Comparison of ENCODE assay signal across 23 cellular contexts in genomic region chr9:136303066-136303824, GRCh38. TPM values are rescaled to one million over a fixed set of nuclear protein-coding genes. Genes with fewer than 3 reads are reported as not detected.
DNase-seq lines count a peak whose midpoint lies in the region; ATAC-seq, FAIRE-seq and TF ChIP-seq lines count a peak whose summit lies in the region.
"Had no signal": no experiment of that assay in that cellular context is flagged by ENCODE, and none has a peak within 500 bp of the region (broad histone marks: within the 10 kb centered on the region; RNA-seq: fewer than 3 reads in every experiment).

No MANE protein-coding gene starts in this region.

- no peak overlapping the region for H4K91ac ChIP-seq in H1 (replicated peaks; ENCODE audit: insufficient read length, low read length)
- no peak overlapping the region for H4K91ac ChIP-seq in trophoblast cell (ENCODE audit: low read depth, low read length)

- no peak for ATAC-seq in left ventricle myocardium superior
- ATAC-seq in left cardiac atrium = no peak
- no peak for ATAC-seq in CD8-positive, alpha-beta T cell

- H4K8ac ChIP-seq in H1 (ENCODE audit: extremely low read depth, insufficient read depth, low read length) (peak overlapping the region; percentile 51; the same call in 1 of the 2 replicates), trophoblast cell (ENCODE audit: low read depth, low read length) (no peak overlapping the region)

- H3K23ac ChIP-seq in H1 (ENCODE audit: insufficient read length) = no peak overlapping the region
- H3K23ac ChIP-seq in trophoblast cell (ENCODE audit: low read length) = no peak overlapping the region

- TF ChIP-seq RAD21 in H1 (IDR thresholded peaks at IDR 0.05 in 1 of 2, conservative IDR thresholded peaks at IDR 0.05 in 1 of 2; ENCODE audit: low read depth in 2 of 2, low read length in 2 of 2) = no peak

- H3K36me3 Mint-ChIP-seq in CD8-positive, alpha-beta T cell = no peaks in the 10 kb centered on the region
- H3K36me3 Mint-ChIP-seq: IgD-negative memory B cell had no signal

- H3K9ac ChIP-seq in KMS-11 (no peak overlapping the region), H1 (replicated peaks in 1 of 4; ENCODE audit: extremely low read depth in 1 of 4, low read depth in 3 of 4, low read length in 3 of 4) (no peak overlapping the region), trophoblast cell (ENCODE audit: low read length) (no peak overlapping the region)

- H2BK5ac ChIP-seq in H1 (ENCODE audit: low read depth, low read length) (no peak overlapping the region), trophoblast cell (ENCODE audit: low read depth, low read length, poor library complexity) (no peak overlapping the region)

- H3K9me3 ChIP-seq in H1 (ENCODE audit: insufficient read depth in 2 of 2, low read depth in 1 of 2, low read length in 1 of 2) (no peaks in the 10 kb centered on the region), trophoblast cell (ENCODE audit: insufficient read depth, low read depth, low read length) (peaks cover 6% of the 10 kb centered on the region)
- no peaks in the 10 kb centered on the region for H3K9me3 ChIP-seq in CD8-positive, alpha-beta T cell (ENCODE audit: low read length)
- H3K9me3 ChIP-seq: Peyer's patch had no signal

- H3K36me3 ChIP-seq in KMS-11 (ENCODE audit: insufficient read depth) (no peaks in the 10 kb centered on the region), H1 (ENCODE audit: control insufficient read depth in 2 of 4, insufficient read depth in 4 of 4, low read length in 3 of 4) (no peaks in the 10 kb centered on the region), trophoblast cell (ENCODE audit: control insufficient read depth in 1 of 2, insufficient read depth in 2 of 2, low read length in 2 of 2) (no peaks in the 10 kb centered on the region)
- H3K36me3 ChIP-seq in CD8-positive, alpha-beta T cell (ENCODE audit: insufficient read depth, low read length) = no peaks in the 10 kb centered on the region
- H3K36me3 ChIP-seq: Peyer's patch had no signal

- no peak overlapping the region for H2BK20ac ChIP-seq in H1 (ENCODE audit: low read length)

- peaks cover 2% of the 10 kb centered on the region for H3K27me3 Mint-ChIP-seq in CD8-positive, alpha-beta T cell (ENCODE audit: low read depth)
- H3K27me3 Mint-ChIP-seq: B cell; CD4-positive, alpha-beta T cell had no signal

- no peaks in the 10 kb centered on the region for H3K9me3 Mint-ChIP-seq in CD8-positive, alpha-beta T cell
- H3K9me3 Mint-ChIP-seq: CD4-positive, alpha-beta T cell; IgD-negative memory B cell had no signal

- H4K20me1 ChIP-seq in KMS-11 (ENCODE audit: insufficient read depth) (no peaks in the 10 kb centered on the region), H1 (replicated peaks in 1 of 2; ENCODE audit: control insufficient read depth in 1 of 2, insufficient read depth in 2 of 2, low read length in 2 of 2) (peaks cover 0 to 9% of the 10 kb centered on the region in 2 experiments)

- H3K79me1 ChIP-seq in H1 (ENCODE audit: low read depth, low read length) (no peaks in the 10 kb centered on the region; the same call in 1 of the 2 replicates), trophoblast cell (ENCODE audit: low read length) (no peaks in the 10 kb centered on the region)

- peaks cover 12% of the 10 kb centered on the region for H3K23me2 ChIP-seq in H1 (ENCODE audit: low read depth, low read length)

- H4K5ac ChIP-seq in H1 (ENCODE audit: insufficient read length, low read depth, low read length) = no peak overlapping the region

- TF ChIP-seq CTCF in KMS-11 (conservative IDR thresholded peaks at IDR 0.05; ENCODE audit: low read depth, low read length) (no peak), H1 (IDR thresholded peaks at IDR 0.05; ENCODE audit: control extremely low read depth in 1 of 3, insufficient read depth in 1 of 3, low read depth in 1 of 3, low read length in 3 of 3) (no peak)
- no peak for TF ChIP-seq CTCF in CD8-positive, alpha-beta T cell (IDR thresholded peaks at IDR 0.05)

- POLR2A ChIA-PET in H1 (lab: Charles Lee; ENCODE audit: partially characterized antibody) = no interaction called here
- POLR2A ChIA-PET in CD8-positive, alpha-beta T cell (lab: Charles Lee) = no interaction called here

- no peak overlapping the region for H2AK5ac ChIP-seq in H1 (ENCODE audit: low read depth, low read length)
- H2AK5ac ChIP-seq in trophoblast cell (ENCODE audit: low read length) = no peak overlapping the region

- H3K4me3 ChIP-seq in KMS-11 (IDR thresholded peaks at IDR 0.05; ENCODE audit: insufficient read depth, low read depth, low read length) (no peak overlapping the region), H1 (ENCODE audit: extremely low read depth in 1 of 4, insufficient read depth in 2 of 4, low read depth in 3 of 4, low read length in 4 of 4) (no peak overlapping the region), trophoblast cell (ENCODE audit: low read depth, low read length) (no peak overlapping the region)
- H3K4me3 ChIP-seq in CD8-positive, alpha-beta T cell (ENCODE audit: low read depth, low read length) = no peak overlapping the region
- H3K4me3 ChIP-seq: Peyer's patch, SK-N-MC had no signal

- H3K4me2 ChIP-seq in KMS-11 (no peak overlapping the region), H1 (ENCODE audit: insufficient read depth in 1 of 2, low read depth in 2 of 2, low read length in 2 of 2) (no peak overlapping the region), trophoblast cell (ENCODE audit: low read length) (no peak overlapping the region)

- no peak overlapping the region for H3K27ac Mint-ChIP-seq in CD8-positive, alpha-beta T cell
- H3K27ac Mint-ChIP-seq: B cell; CD4-positive, alpha-beta T cell; IgD-negative memory B cell had no signal

- intact Hi-C loops in left ventricle myocardium superior (cut with micrococcal nuclease) (no loop called here), left cardiac atrium (cut with DNase I) (no loop called here)
- intact Hi-C loops in CD8-positive, alpha-beta T cell (cut with DNase I, micrococcal nuclease) = no loop called here

- H2BK15ac ChIP-seq in H1 (ENCODE audit: low read length) = no peak overlapping the region

- H3K4me1 Mint-ChIP-seq in CD8-positive, alpha-beta T cell (ENCODE audit: low read depth) = peaks cover 5% of the 10 kb centered on the region

- no peak overlapping the region for H3K4ac ChIP-seq in H1 (replicated peaks; ENCODE audit: insufficient read length, low read depth, low read length)
- no peak overlapping the region for H3K4ac ChIP-seq in trophoblast cell (ENCODE audit: low read depth, low read length)

- no peak for FAIRE-seq in H1 (lab: Jason Lieb, UNC)
- FAIRE-seq: GM12892, GM18507 had no signal

- H3K4me1 ChIP-seq in KMS-11 (ENCODE audit: low read depth, poor library complexity, severe bottlenecking) (no peaks in the 10 kb centered on the region), H1 (replicated peaks in 1 of 4; ENCODE audit: control insufficient read depth in 3 of 4, insufficient read depth in 4 of 4, low read length in 3 of 4) (no peaks in the 10 kb centered on the region; a peak in 1 of 7 replicates), trophoblast cell (ENCODE audit: control insufficient read depth in 1 of 2, insufficient read depth in 2 of 2, low read length in 2 of 2) (no peaks in the 10 kb centered on the region)
- H3K4me1 ChIP-seq in CD8-positive, alpha-beta T cell (ENCODE audit: insufficient read depth, low read length) = no peaks in the 10 kb centered on the region

- peak overlapping the region; percentile 14; the same call in 1 of the 2 replicates for H2AFZ ChIP-seq in KMS-11 (ENCODE audit: low read depth)
- no peak overlapping the region for H2AFZ ChIP-seq in H1 (ENCODE audit: low read length)
- H2AFZ ChIP-seq in trophoblast cell (ENCODE audit: insufficient read depth, low read length, poor library complexity) = no peak overlapping the region

- H3K56ac ChIP-seq in H1 (replicated peaks; ENCODE audit: insufficient read length, low read depth, low read length) = no peak overlapping the region

- H3K18ac ChIP-seq in H1 (ENCODE audit: extremely low read depth, low read length) (no peak overlapping the region), trophoblast cell (ENCODE audit: low read length) (no peak overlapping the region)

- no peak overlapping the region for H4K12ac ChIP-seq in trophoblast cell (ENCODE audit: low read depth, low read length)

- DNase-seq in left ventricle myocardium superior (peak; percentile 27), left cardiac atrium (no peak), H1 (ENCODE audit: low read depth in 1 of 2, low spot score in 2 of 2) (no peak), trophoblast cell (peak; percentile 39 to 53), NCI-H524 treated with DMSO at 0.1 percent for 48 hours (lab: John Stamatoyannopoulos, UW) (no peak), retina (no peak)
- DNase-seq in CD8-positive, alpha-beta T cell = no peak
- DNase-seq: CD4-positive, alpha-beta T cell; MM.1S; NCI-H1092; NCI-H146; NCI-H2081; NCI-H510A treated with DMSO at 0.1 percent for 48 hours; Peyer's patch; SHP77 had no signal

- H3K27me3 ChIP-seq in KMS-11 (ENCODE audit: insufficient read depth, low read depth) (peaks cover 86% of the 10 kb centered on the region), H1 (replicated peaks in 1 of 4; ENCODE audit: control insufficient read depth in 3 of 4, extremely low read depth in 1 of 4, insufficient read depth in 3 of 4, low read length in 3 of 4) (no peaks in the 10 kb centered on the region; a peak in 1 of 7 replicates), trophoblast cell (ENCODE audit: insufficient read depth, low read length) (no peaks in the 10 kb centered on the region)
- H3K27me3 ChIP-seq in CD8-positive, alpha-beta T cell (ENCODE audit: insufficient read depth, low read length) = no peaks in the 10 kb centered on the region
- H3K27me3 ChIP-seq: Peyer's patch had no signal

- H3K14ac ChIP-seq in H1 (ENCODE audit: insufficient read length) (no peak overlapping the region), trophoblast cell (ENCODE audit: low read length) (no peak overlapping the region)

- H3K79me2 ChIP-seq in KMS-11 (ENCODE audit: insufficient read depth, low read depth) (no peaks in the 10 kb centered on the region), H1 (ENCODE audit: control insufficient read depth in 1 of 2, insufficient read depth in 2 of 2, low read length in 2 of 2) (no peaks in the 10 kb centered on the region), trophoblast cell (ENCODE audit: control insufficient read depth, insufficient read depth, low read length, poor library complexity) (no peaks in the 10 kb centered on the region)

- H2BK120ac ChIP-seq in H1 (replicated peaks; ENCODE audit: low read depth, low read length) = no peak overlapping the region
- H2BK120ac ChIP-seq in trophoblast cell (ENCODE audit: insufficient read depth, low read length, poor library complexity) = no peak overlapping the region

- no peak overlapping the region for H2BK12ac ChIP-seq in H1 (ENCODE audit: low read depth, low read length)
- no peak overlapping the region for H2BK12ac ChIP-seq in trophoblast cell (ENCODE audit: low read length)

- TF ChIP-seq POLR2A in H1 (IDR thresholded peaks at IDR 0.05; ENCODE audit: control extremely low read depth in 1 of 2, low read depth in 2 of 2, low read length in 2 of 2) = no peak

- CTCF ChIA-PET in H1 (lab: Charles Lee; ENCODE audit: partially characterized antibody) = interaction anchor here (1.0 to 2.1 kb wide), 2 partner anchors 10 to 25 kb away, joined by 3 to 6 read pairs; no protein-coding TSS in a partner anchor
- CTCF ChIA-PET in CD8-positive, alpha-beta T cell (lab: Charles Lee) = interaction anchor here (1.0 kb wide), 1 partner anchor 10 kb away, joined by 5 read pairs; no protein-coding TSS in a partner anchor

- H3K27ac ChIP-seq in KMS-11 (no peak overlapping the region), H1 (ENCODE audit: low read depth, low read length) (no peak overlapping the region), trophoblast cell (ENCODE audit: low read depth, low read length) (no peak overlapping the region)
- no peak overlapping the region for H3K27ac ChIP-seq in CD8-positive, alpha-beta T cell (ENCODE audit: low read depth, low read length)
- H3K27ac ChIP-seq: Peyer's patch, SK-N-MC had no signal

- H3K4me3 Mint-ChIP-seq in CD8-positive, alpha-beta T cell = no peak overlapping the region
- H3K4me3 Mint-ChIP-seq: B cell; CD4-positive, alpha-beta T cell; IgD-negative memory B cell had no signal

- TF ChIP-seq EP300 in H1 (IDR thresholded peaks at IDR 0.05; ENCODE audit: borderline replicate concordance in 1 of 2, low read depth in 2 of 2, low read length in 2 of 2) = no peak

- WGBS in H1 (ENCODE audit: extremely low coverage in 1 of 2, insufficient coverage in 1 of 2, insufficient read length in 1 of 2, insufficient replicate concordance in 2 of 2, low coverage in 1 of 2, low lambda C conversion rate in 2 of 2, missing lambda C conversion rate in 1 of 2), 2 experiments = 92% methylated on average over 33 of the region's 34 CpGs; no CpG with 5 or more reads in 1 of the 2 experiments
- no CpG with 5 or more reads among the region's 34 CpGs for WGBS in trophoblast cell (ENCODE audit: extremely low coverage, insufficient coverage, insufficient read length)

RNA-seq across cellular contexts. Expression of gene CCDC187, which starts 0.6 kb away (rescaled TPM):
- total RNA-seq in left ventricle myocardium superior (not detected), left cardiac atrium (not detected)
- not detected in 2 replicates for total RNA-seq in H1 (2021; fragmentation: NEBNext Ultra II Directional; extraction: Animal tissue kit (Norgen Biotek cat#: 25700))
- 0.02 TPM in 2 replicates for polyA plus RNA-seq in H1 (2011; rRNA removed)
- polyA plus RNA-seq in H1 (2011; cell fraction: cytosol; rRNA removed) = 0.01 TPM
- 0.07 TPM for polyA plus RNA-seq in H1 (2011; cell fraction: nucleus; rRNA removed)
- polyA plus RNA-seq in H1 (2012, experiment 1 of 2) = 0.03 TPM in 2 of 4 replicates, not detected in the others
- polyA plus RNA-seq in H1 (2012, experiment 2 of 2) = 0.03 TPM
- 0.02 TPM for polyA plus RNA-seq in H1 (2013, experiment 1 of 2)
- under 0.01 TPM for polyA plus RNA-seq in H1 (2013, experiment 2 of 2)
- 0.06 TPM in 1 of 2 replicates, not detected in the other for polyA minus RNA-seq in H1 (2011; rRNA and poly(A)+ RNA removed)
- polyA minus RNA-seq in H1 (2011; cell fraction: cytosol; rRNA and poly(A)+ RNA removed) = not detected
- polyA minus RNA-seq in H1 (2011; cell fraction: nucleus; rRNA and poly(A)+ RNA removed) = not detected
- 0.04 TPM in 2 replicates for polyA plus RNA-seq in trophoblast cell (2013)
- total RNA-seq in CD8-positive, alpha-beta T cell = under 1 TPM; 0.03 to 0.11 TPM
- total RNA-seq: CD4-positive, alpha-beta T cell; H4; LHCN-M2 had no signal

RNA-seq across cellular contexts. Expression of gene GPSM1, which starts 24.1 kb away (rescaled TPM):
- 61.7 TPM for total RNA-seq in left ventricle myocardium superior
- total RNA-seq in left cardiac atrium = 10 to 100 TPM; 55.6 to 58.6 TPM
- total RNA-seq in H1 (2021; fragmentation: NEBNext Ultra II Directional; extraction: Animal tissue kit (Norgen Biotek cat#: 25700)) = 15.7 and 18.0 TPM in 2 replicates
- polyA plus RNA-seq in H1 (2011; rRNA removed) = 12.8 and 19.8 TPM in 2 replicates
- 13.8 TPM for polyA plus RNA-seq in H1 (2011; cell fraction: cytosol; rRNA removed)
- 39.2 TPM for polyA plus RNA-seq in H1 (2011; cell fraction: nucleus; rRNA removed)
- 9.3 to 15.2 TPM (median 14.5 TPM) in 4 replicates for polyA plus RNA-seq in H1 (2012, experiment 1 of 2)
- polyA plus RNA-seq in H1 (2012, experiment 2 of 2) = 12.0 TPM
- polyA plus RNA-seq in H1 (2013, experiment 1 of 2) = 14.4 TPM
- polyA plus RNA-seq in H1 (2013, experiment 2 of 2) = 13.9 TPM
- 3.5 and 4.2 TPM in 2 replicates for polyA minus RNA-seq in H1 (2011; rRNA and poly(A)+ RNA removed)
- 12.7 TPM for polyA minus RNA-seq in H1 (2011; cell fraction: cytosol; rRNA and poly(A)+ RNA removed)
- 11.2 TPM for polyA minus RNA-seq in H1 (2011; cell fraction: nucleus; rRNA and poly(A)+ RNA removed)
- 17.8 and 18.5 TPM in 2 replicates for polyA plus RNA-seq in trophoblast cell (2013)
- 1 to 10 TPM; 5.4 to 6.6 TPM for total RNA-seq in CD8-positive, alpha-beta T cell
- polyA plus RNA-seq: IgD-negative memory B cell had no signal

RNA-seq across cellular contexts. Expression of gene QSOX2, which starts 57.6 kb away (rescaled TPM):
- total RNA-seq in left ventricle myocardium superior (8.7 TPM), left cardiac atrium (1 to 10 TPM; 6.5 to 6.6 TPM)
- 27.5 and 28.6 TPM in 2 replicates for total RNA-seq in H1 (2021; fragmentation: NEBNext Ultra II Directional; extraction: Animal tissue kit (Norgen Biotek cat#: 25700))
- 18.0 and 21.8 TPM in 2 replicates for polyA plus RNA-seq in H1 (2011; rRNA removed)
- polyA plus RNA-seq in H1 (2011; cell fraction: cytosol; rRNA removed) = 20.4 TPM
- 52.2 TPM for polyA plus RNA-seq in H1 (2011; cell fraction: nucleus; rRNA removed)
- polyA plus RNA-seq in H1 (2012, experiment 1 of 2) = 18.2 to 24.6 TPM (median 21.8 TPM) in 4 replicates
- polyA plus RNA-seq in H1 (2012, experiment 2 of 2) = 13.5 TPM
- 27.3 TPM for polyA plus RNA-seq in H1 (2013, experiment 1 of 2)
- 25.5 TPM for polyA plus RNA-seq in H1 (2013, experiment 2 of 2)
- polyA minus RNA-seq in H1 (2011; rRNA and poly(A)+ RNA removed) = 17.0 and 19.8 TPM in 2 replicates
- 10.7 TPM for polyA minus RNA-seq in H1 (2011; cell fraction: cytosol; rRNA and poly(A)+ RNA removed)
- 13.1 TPM for polyA minus RNA-seq in H1 (2011; cell fraction: nucleus; rRNA and poly(A)+ RNA removed)
- polyA plus RNA-seq in trophoblast cell (2013) = 3.9 and 4.3 TPM in 2 replicates
- total RNA-seq in CD8-positive, alpha-beta T cell = 10 to 100 TPM; 13.8 to 14.2 TPM

Comparison
In these comparisons a context has a peak if more than half of its experiments do, and no peak if none do; other contexts are left out.
1. DNase-seq: peak in left ventricle myocardium superior (single experiment) and trophoblast cell (2 of 2); none in left cardiac atrium (single experiment), H1 (0 of 2), NCI-H524 treated with DMSO at 0.1 percent for 48 hours (single experiment), retina (single experiment) and CD8-positive, alpha-beta T cell (0 of 7).